In the genomic region with DNA sequence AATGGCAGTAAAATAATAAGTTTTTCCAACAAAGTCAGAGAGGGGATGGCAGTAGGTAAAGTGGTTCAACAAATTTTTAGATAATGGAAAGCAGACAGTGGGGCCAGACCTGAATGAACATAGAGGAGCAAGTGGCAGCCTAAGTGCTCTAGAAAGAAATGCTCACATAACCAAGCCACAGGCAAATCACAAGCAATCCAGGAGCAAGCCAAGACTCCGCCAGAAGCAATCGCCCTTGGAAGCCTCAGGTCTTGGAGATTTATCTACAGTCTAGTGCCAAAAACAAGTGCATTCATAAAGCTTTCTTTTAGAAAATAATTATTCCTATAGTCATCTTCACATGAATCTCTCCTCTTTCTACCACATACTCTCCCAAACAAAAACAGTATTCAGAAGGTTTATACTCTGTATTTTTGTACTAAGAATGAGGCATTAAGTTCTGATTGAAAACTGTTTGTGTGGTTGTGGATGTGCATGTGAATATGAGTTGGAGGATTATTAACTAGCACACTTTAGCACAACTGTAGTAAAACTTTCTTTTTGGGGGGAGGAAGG, we compare ENCODE assay signal across 24 cellular contexts.
"Had no signal": no experiment of that assay in that cellular context is flagged by ENCODE, and none has a peak within 500 bp of the region (broad histone marks: within the 10 kb centered on the region; RNA-seq: fewer than 3 reads in every experiment).

No MANE protein-coding gene starts in this region.

- H3K9me3 ChIP-seq: colonic mucosa, gastroesophageal sphincter had no signal

- H3K27ac ChIP-seq: brain microvascular endothelial cell, colonic mucosa, epithelial cell of prostate, esophagus squamous epithelium, gastroesophageal sphincter, heart right ventricle, WERI-Rb-1 had no signal

- H3K36me3 ChIP-seq: brain microvascular endothelial cell, colonic mucosa, esophagus squamous epithelium, gastroesophageal sphincter, heart right ventricle, WERI-Rb-1 had no signal

- H3K4me3 ChIP-seq: colonic mucosa, esophagus squamous epithelium, gastroesophageal sphincter, heart right ventricle had no signal

- H3K27me3 ChIP-seq: brain microvascular endothelial cell, colonic mucosa, esophagus squamous epithelium, gastroesophageal sphincter, heart right ventricle had no signal

- DNase-seq: activated B cell treated with CpG ODN at 0.5 μM for 24 hours; activated CD4-positive, alpha-beta T cell treated with anti-CD3 and anti-CD28 coated beads for 48 hours; activated CD4-positive, alpha-beta T cell treated with anti-CD3 and anti-CD28 coated beads, Interleukin-2, amount 50 U/mL, for 1 hour; activated CD4-positive, alpha-beta T cell treated with anti-CD3 and anti-CD28 coated beads, Interleukin-2, amount 50 U/mL, for 48 hours; activated CD8-positive, alpha-beta memory T cell treated with anti-CD3 and anti-CD28 coated beads for 24 hours; activated CD8-positive, alpha-beta T cell treated with anti-CD3 and anti-CD28 coated beads for 36 hours; activated effector memory CD4-positive, alpha-beta T cell treated with Interleukin-2 at 50 U/mL for 16 hours; activated gamma-delta T cell treated with Interleukin-2 at 50 U/mL for 16 hours; activated naive CD4-positive, alpha-beta T cell treated with anti-CD3 and anti-CD28 coated beads, Interleukin-2, amount 50 U/mL, for 16 hours; activated naive CD4-positive, alpha-beta T cell treated with Interleukin-2 at 50 U/mL for 16 hours; activated T-cell treated with anti-CD3 and anti-CD28 coated beads, Interleukin-2, amount 50 U/mL, for 4 hours; amniotic stem cell; anterior cingulate cortex; brain microvascular endothelial cell; colonic mucosa; effector CD8-positive, alpha-beta T cell; esophagus squamous epithelium; foreskin melanocyte; heart right ventricle; T-helper 17 cell; T1000; WERI-Rb-1 had no signal

- H3K4me1 ChIP-seq: colonic mucosa, esophagus squamous epithelium, gastroesophageal sphincter, heart right ventricle had no signal
